18 cellular contexts compared by ENCODE assay signal in the genomic region with DNA sequence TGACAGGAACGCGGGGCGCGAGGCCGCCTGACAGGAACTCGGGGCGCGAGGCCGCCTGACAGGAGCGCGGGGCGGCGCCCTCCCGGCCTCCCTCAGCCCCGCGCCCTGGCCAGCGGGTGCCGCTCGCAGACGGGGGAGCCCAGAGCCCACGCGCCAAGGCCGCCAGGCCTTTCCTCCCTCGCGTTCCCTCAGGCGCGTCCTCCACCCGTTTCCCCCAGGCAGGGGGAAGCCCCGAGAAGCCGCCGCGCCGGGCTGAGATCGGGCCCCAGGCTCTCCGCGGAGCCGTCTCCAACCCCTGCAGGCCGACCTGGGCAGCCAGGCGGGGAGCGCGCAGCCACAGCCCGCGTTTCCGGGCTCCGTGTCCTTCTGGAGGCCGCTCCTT.
"Had no signal": no experiment of that assay in that cellular context is flagged by ENCODE, and none has a peak within 500 bp of the region (broad histone marks: within the 10 kb centered on the region; RNA-seq: fewer than 3 reads in every experiment).

No MANE protein-coding gene starts in this region.

- H3K27ac Mint-ChIP-seq: activated CD8-positive, alpha-beta memory T cell treated with anti-CD3 and anti-CD28 coated beads, Interleukin-2, amount 10 ng/mL, durations not matched to agents 7 days and 5 days; activated naive CD4-positive, alpha-beta T cell treated with anti-CD3 and anti-CD28 coated beads, Interleukin-2, amount 50 U/mL, for 72 hours; stimulated activated effector memory CD8-positive, alpha-beta T cell treated with anti-CD3 and anti-CD28 coated beads, Interleukin-12 subunit alpha, Interleukin-12 subunit beta, amount 100 ng/mL, for 72 hours had no signal

- H3K9me3 Mint-ChIP-seq: activated naive CD4-positive, alpha-beta T cell treated with anti-CD3 and anti-CD28 coated beads, Interleukin-2, amount 50 U/mL, for 72 hours; stimulated activated effector memory CD8-positive, alpha-beta T cell treated with anti-CD3 and anti-CD28 coated beads, Interleukin-12 subunit alpha, Interleukin-12 subunit beta, amount 100 ng/mL, for 72 hours had no signal

- ATAC-seq: activated CD8-positive, alpha-beta memory T cell treated with anti-CD3 and anti-CD28 coated beads, Interleukin-2, amount 10 ng/mL, durations not matched to agents 7 days and 5 days; SK-N-SH treated with all-trans-retinoic acid at 6 μM for 48 hours; stimulated activated effector memory CD8-positive, alpha-beta T cell treated with anti-CD3 and anti-CD28 coated beads, Interleukin-12 subunit alpha, Interleukin-12 subunit beta, amount 100 ng/mL, for 72 hours had no signal

- H3K9me3 ChIP-seq: lower lobe of right lung, tibial artery had no signal

- H3K4me3 ChIP-seq: lower lobe of right lung, tibial artery had no signal

- H3K27ac ChIP-seq: lower lobe of right lung, tibial artery had no signal

- H3K4me1 ChIP-seq: lower lobe of right lung, tibial artery had no signal

- H3K4me3 Mint-ChIP-seq: activated CD8-positive, alpha-beta memory T cell treated with anti-CD3 and anti-CD28 coated beads, Interleukin-2, amount 10 ng/mL, durations not matched to agents 7 days and 5 days; stimulated activated effector memory CD8-positive, alpha-beta T cell treated with anti-CD3 and anti-CD28 coated beads, Interleukin-12 subunit alpha, Interleukin-12 subunit beta, amount 100 ng/mL, for 72 hours had no signal

- H3K4me1 Mint-ChIP-seq: activated CD8-positive, alpha-beta memory T cell treated with anti-CD3 and anti-CD28 coated beads, Interleukin-2, amount 10 ng/mL, durations not matched to agents 7 days and 5 days; stimulated activated effector memory CD8-positive, alpha-beta T cell treated with anti-CD3 and anti-CD28 coated beads, Interleukin-12 subunit alpha, Interleukin-12 subunit beta, amount 100 ng/mL, for 72 hours had no signal

- H3K36me3 ChIP-seq: lower lobe of right lung, tibial artery had no signal

- FAIRE-seq: colon, endometrium had no signal

- H3K36me3 Mint-ChIP-seq: activated CD8-positive, alpha-beta memory T cell treated with anti-CD3 and anti-CD28 coated beads, Interleukin-2, amount 10 ng/mL, durations not matched to agents 7 days and 5 days; activated naive CD4-positive, alpha-beta T cell treated with anti-CD3 and anti-CD28 coated beads, Interleukin-2, amount 50 U/mL, for 72 hours; stimulated activated effector memory CD8-positive, alpha-beta T cell treated with anti-CD3 and anti-CD28 coated beads, Interleukin-12 subunit alpha, Interleukin-12 subunit beta, amount 100 ng/mL, for 72 hours had no signal

- DNase-seq: activated CD4-positive, alpha-beta T cell treated with anti-CD3 and anti-CD28 coated beads, Interleukin-2, amount 50 U/mL, for 48 hours; activated CD4-positive, CD25-positive, alpha-beta regulatory T cell treated with anti-CD3 and anti-CD28 coated beads, Interleukin-2, amount 50 U/mL, for 72 hours; activated CD8-positive, alpha-beta memory T cell treated with anti-CD3 and anti-CD28 coated beads, Interleukin-2, amount 10 ng/mL, durations not matched to agents 7 days and 5 days; activated gamma-delta T cell; activated T-cell treated with anti-CD3 and anti-CD28 coated beads, Interleukin-2, amount 50 U/mL, for 48 hours; hypothalamus; kidney glomerular epithelial cell; lower lobe of right lung; midbrain; retina; T-helper 1 cell; T1000; tibial artery had no signal
